8 cellular contexts compared by ENCODE assay signal in genomic region chr11:15101072-15101701, GRCh38. TPM values are rescaled to one million over a fixed set of nuclear protein-coding genes. Genes with fewer than 3 reads are reported as not detected.
DNase-seq lines count a peak whose midpoint lies in the region; ATAC-seq and TF ChIP-seq lines count a peak whose summit lies in the region.

No MANE protein-coding gene starts in this region.

- CTCF ChIA-PET in A673 (lab: Charles Lee): interaction anchor here (0.5 to 1.6 kb wide), 7 partner anchors 16 to 193 kb away, joined by 3 to 6 read pairs (median 3); no protein-coding TSS in a partner anchor

- no peak overlapping the region for H3K27ac ChIP-seq in A673 (ENCODE audit: low read depth, low read length, poor library complexity, severe bottlenecking)
- H3K27ac ChIP-seq in WERI-Rb-1: no peak overlapping the region

- TF ChIP-seq CTCF in A673 (conservative IDR thresholded peaks at IDR 0.05; ENCODE audit: low read depth, low read length): peak; percentile 82
- peak; percentile 82 for TF ChIP-seq CTCF in GM12875 (IDR thresholded peaks at IDR 0.05; ENCODE audit: borderline replicate concordance, insufficient read depth, low read depth, low read length)
- peak; percentile 91 for TF ChIP-seq CTCF in WERI-Rb-1 (IDR thresholded peaks at IDR 0.05; ENCODE audit: low read depth, low read length)

- H3K27me3 ChIP-seq in A673 (replicated peaks; ENCODE audit: insufficient read depth, low read depth, low read length, poor library complexity) (no peaks in the 10 kb centered on the region), WERI-Rb-1 (ENCODE audit: insufficient read depth, low read depth, severe bottlenecking) (peaks cover 55% of the 10 kb centered on the region)

- ATAC-seq in HG02763 (IDR thresholded peaks at IDR 0.05; ENCODE audit: unreplicated experiment): peak; percentile 85

- H3K36me3 ChIP-seq in A673 (ENCODE audit: insufficient read depth, low read length, poor library complexity, severe bottlenecking): no peaks in the 10 kb centered on the region
- no peaks in the 10 kb centered on the region for H3K36me3 ChIP-seq in WERI-Rb-1

- no TSS peak for BruUV-seq in A673 (replicated peaks; lab: Mats Ljungman, UMichigan)

- H3K4me3 ChIP-seq in A673 (ENCODE audit: low read depth, low read length, poor library complexity, severe bottlenecking): no peak overlapping the region
- H3K4me3 ChIP-seq in GM12875 (ENCODE audit: low read depth, low read length): no peak overlapping the region
- no peak overlapping the region for H3K4me3 ChIP-seq in WERI-Rb-1 (ENCODE audit: low read depth, low read length)

- POLR2A ChIA-PET in A673 (lab: Charles Lee; ENCODE audit: low non-redundant PET): no interaction called here

- intact Hi-C loops in A673 (cut with micrococcal nuclease; ENCODE audit: unreplicated experiment): loop anchor here (1.0 kb wide), 1 partner anchor 107 kb away; no protein-coding TSS in a partner anchor

- peak; percentile 72 for DNase-seq in A673 (ENCODE audit: low spot score)
- DNase-seq in NCI-H1694 treated with DMSO at 0.1 percent for 48 hours (lab: John Stamatoyannopoulos, UW): peak; percentile 59
- DNase-seq in WERI-Rb-1: peak; percentile 58
- DNase-seq in cerebellum (ENCODE audit: low spot score): peak; percentile 26
- peak; percentile 82 for DNase-seq in left kidney (ENCODE audit: low read depth, low spot score)
- DNase-seq in stimulated activated CD4-positive, alpha-beta T cell treated with anti-CD3 and anti-CD28 coated beads, Interleukin-4, amount 100 ng/mL, for 4 hours: peak; percentile 29 to 34

- no peaks in the 10 kb centered on the region for H3K4me1 ChIP-seq in A673 (ENCODE audit: insufficient read depth, low read length, poor library complexity, severe bottlenecking)

- no peaks in the 10 kb centered on the region for H3K9me3 ChIP-seq in A673 (ENCODE audit: low read depth, low read length, poor library complexity, severe bottlenecking)
- H3K9me3 ChIP-seq in WERI-Rb-1 (ENCODE audit: severe bottlenecking): no peaks in the 10 kb centered on the region

RNA-seq across cellular contexts. Expression of gene INSC, which starts 13.5 kb away (rescaled TPM):
- total RNA-seq in A673 (2021): 0.87 and 1.0 TPM in 2 replicates
- total RNA-seq in cerebellum: 0.36 TPM

RNA-seq across cellular contexts. Expression of gene CALCB, which starts 27.8 kb away (rescaled TPM):
- total RNA-seq in A673 (2021) (18.8 and 22.3 TPM in 2 replicates), cerebellum (2.6 TPM)

Comparison
In these comparisons a context has a peak if more than half of its experiments do, and no peak if none do; other contexts are left out.
1. DNase-seq: peak in every context shown above with its lines; median percentile 82 in left kidney; 72 in A673; 59 in NCI-H1694 treated with DMSO at 0.1 percent for 48 hours; 58 in WERI-Rb-1; 32 in stimulated activated CD4-positive, alpha-beta T cell treated with anti-CD3 and anti-CD28 coated beads, Interleukin-4, amount 100 ng/mL, for 4 hours; 26 in cerebellum.